24 cellular contexts compared by ENCODE assay signal in the genomic region with DNA sequence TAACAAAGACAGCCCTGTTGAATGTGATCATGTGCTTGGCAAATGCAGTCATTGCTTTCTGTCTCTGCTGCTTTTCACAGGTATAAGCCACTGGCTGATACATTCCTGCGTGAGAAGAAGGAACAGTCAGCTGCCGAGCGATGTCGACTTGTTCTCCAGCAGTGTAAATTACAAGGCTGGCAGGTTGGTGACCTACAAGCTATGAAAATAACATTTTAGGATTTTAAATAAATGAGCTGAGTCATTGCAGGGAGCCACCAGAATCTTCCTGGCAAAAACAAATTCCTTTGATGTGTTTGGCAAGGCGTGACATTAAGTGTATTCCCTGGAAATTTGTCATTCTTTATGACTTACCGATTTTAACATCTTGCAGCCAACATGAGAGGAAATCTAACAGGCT.
DNase-seq lines count a peak whose midpoint lies in the region; TF ChIP-seq lines count a peak whose summit lies in the region.
"Had no signal": no experiment of that assay in that cellular context is flagged by ENCODE, and none has a peak within 500 bp of the region (broad histone marks: within the 10 kb centered on the region; RNA-seq: fewer than 3 reads in every experiment).

No MANE protein-coding gene starts in this region.

- H3K4me1 ChIP-seq in transverse colon = no peaks in the 10 kb centered on the region
- H3K4me1 ChIP-seq: SJCRH30, upper lobe of left lung had no signal

- WGBS in transverse colon (ENCODE audit: low coverage in 1 of 2), 2 donors = 59 to 73% methylated on average over 6 of the region's 6 CpGs

- H3K9me3 ChIP-seq in transverse colon = no peaks in the 10 kb centered on the region
- H3K9me3 ChIP-seq: SJCRH30, upper lobe of left lung had no signal

- no peak for TF ChIP-seq EP300 in transverse colon (IDR thresholded peaks at IDR 0.05; ENCODE audit: low read depth)

- intact Hi-C loops in head of caudate nucleus (cut with DNase I) (no loop called here), transverse colon (cut with DNase I; ENCODE audit: low total_unique reads) (no loop called here)

- no peak overlapping the region for H3K4me3 ChIP-seq in transverse colon
- H3K4me3 ChIP-seq: SJCRH30, upper lobe of left lung had no signal

- in situ Hi-C loops in SK-MEL-5 (cut with HindIII; ENCODE audit: low pct_unique_long_range_greater_than_20kb, low sequenced_read_pairs) (no loop called here), transverse colon (cut with MboI; ENCODE audit: low pct_ligation_motif_present in 1 of 4, low pct_unique_long_range_greater_than_20kb in 1 of 4, low sequenced_read_pairs in 3 of 4) (no loop called here)

- no peaks in the 10 kb centered on the region for H3K27me3 ChIP-seq in transverse colon
- H3K27me3 ChIP-seq: SJCRH30, upper lobe of left lung had no signal

- DNase-seq in HS-27A (ENCODE audit: low read depth) (peak; percentile 3), SK-MEL-5 (ENCODE audit: low read depth, low spot score) (peak; percentile 5), head of caudate nucleus (peak in 36 of 42 donors; percentile 7 to 70 (median 33)), renal cortical epithelial cell (ENCODE audit: low read depth) (peak; percentile 39), NCI-H2227 (lab: John Stamatoyannopoulos, UW; ENCODE audit: unreplicated experiment) (no peak), transverse colon (no peak), T-helper 9 cell (no peak), GF-D8 (lab: John Stamatoyannopoulos, UW) (no peak)
- DNase-seq: activated CD4-positive, alpha-beta T cell treated with anti-CD3 and anti-CD28 coated beads, Interleukin-2, amount 10 ng/mL, durations not matched to agents 7 days and 5 days; activated CD8-positive, alpha-beta memory T cell treated with anti-CD3 and anti-CD28 coated beads, Interleukin-2, amount 50 U/mL, for 48 hours; activated effector memory CD4-positive, alpha-beta T cell treated with anti-CD3 and anti-CD28 coated beads, Interleukin-2, amount 50 U/mL, for 16 hours; activated naive CD8-positive, alpha-beta T cell treated with anti-CD3 and anti-CD28 coated beads, Interleukin-2, amount 50 U/mL, for 24 hours; AML-193; COR-L47; HCEC 1CT; immature natural killer cell; naive thymus-derived CD8-positive, alpha-beta T cell; NCI-H1436; posterior cingulate gyrus; SJCRH30; stimulated activated CD4-positive, alpha-beta T cell treated with anti-CD3 and anti-CD28 coated beads, Interleukin-1b, Interleukin-23, amount 100 ng/mL, for 48 hours; T-helper 17 cell; upper lobe of left lung had no signal

- TF ChIP-seq CTCF in transverse colon (IDR thresholded peaks at IDR 0.05) = no peak

- no peak overlapping the region for H3K27ac ChIP-seq in transverse colon
- H3K27ac ChIP-seq: SJCRH30, upper lobe of left lung, VCaP had no signal

- no peaks in the 10 kb centered on the region for H3K36me3 ChIP-seq in transverse colon
- H3K36me3 ChIP-seq: SJCRH30, upper lobe of left lung had no signal

- no peak for TF ChIP-seq POLR2A in transverse colon (IDR thresholded peaks at IDR 0.05)

Comparison
In these comparisons a context has a peak if more than half of its experiments do, and no peak if none do; other contexts are left out.
1. DNase-seq: peak in HS-27A (single experiment), SK-MEL-5 (single experiment), head of caudate nucleus (36 of 42) and renal cortical epithelial cell (single experiment); none in NCI-H2227 (single experiment), transverse colon (single experiment), T-helper 9 cell (single experiment) and GF-D8 (single experiment).